ENCODE assay signal across 21 cellular contexts in the genomic region with DNA sequence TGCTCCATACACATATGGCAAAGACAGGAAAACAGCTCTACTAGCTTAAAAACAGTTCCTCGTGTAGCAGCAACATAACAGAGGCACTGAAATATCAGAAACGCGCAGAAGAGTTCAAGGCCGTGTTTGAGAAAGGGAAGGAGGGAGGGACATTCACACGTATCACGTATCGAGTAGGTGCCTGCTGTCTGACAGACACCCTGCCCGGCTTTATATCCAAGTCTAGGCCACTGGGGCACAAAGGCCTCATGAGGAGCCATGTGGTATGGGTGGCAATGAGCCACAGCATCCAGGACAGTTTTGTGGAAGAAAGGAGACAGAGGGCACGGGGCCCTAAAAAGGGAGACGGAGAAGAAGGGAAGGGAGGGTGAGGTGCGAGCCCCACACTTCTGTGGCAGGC. TPM values are rescaled to one million over a fixed set of nuclear protein-coding genes. Genes with fewer than 3 reads are reported as not detected.
A peak's percentile ranks its signal among the peaks of the same experiment; 100 is the strongest.
DNase-seq lines count a peak whose midpoint lies in the region; ATAC-seq and TF ChIP-seq lines count a peak whose summit lies in the region.
"Had no signal": no experiment of that assay in that cellular context is flagged by ENCODE, and none has a peak within 500 bp of the region (broad histone marks: within the 10 kb centered on the region; RNA-seq: fewer than 3 reads in every experiment).

No MANE protein-coding gene starts in this region.

- no peak for TF ChIP-seq EP300 in ovary (IDR thresholded peaks at IDR 0.05)

- TF ChIP-seq POLR2A in ovary (IDR thresholded peaks at IDR 0.05), result no peak

- no peaks in the 10 kb centered on the region for H3K9me3 Mint-ChIP-seq in activated CD8-positive, alpha-beta T cell treated with anti-CD3 and anti-CD28 coated beads, Interleukin-2, amount 10 ng/mL, durations not matched to agents 7 days and 5 days (ENCODE audit: insufficient read depth)
- H3K9me3 Mint-ChIP-seq in activated CD8-positive, alpha-beta T cell treated with anti-CD3 and anti-CD28 coated beads for 36 hours, result no peaks in the 10 kb centered on the region
- H3K9me3 Mint-ChIP-seq in T-cell, result no peaks in the 10 kb centered on the region
- peaks cover 5% of the 10 kb centered on the region for H3K9me3 Mint-ChIP-seq in glutamatergic neuron (ENCODE audit: unreplicated experiment)
- H3K9me3 Mint-ChIP-seq: IgD-negative memory B cell had no signal

- intact Hi-C loops in activated CD8-positive, alpha-beta T cell treated with anti-CD3 and anti-CD28 coated beads for 36 hours (cut with micrococcal nuclease), result no loop called here
- intact Hi-C loops in ovary (cut with DNase I), result loop anchor here in 1 of 4 donors (5.0 kb wide), 1 partner anchor 51 kb away; a partner anchor contains a TSS
- intact Hi-C loops in mucosa of descending colon (cut with DNase I, micrococcal nuclease), result no loop called here

- POLR2A ChIA-PET in activated CD8-positive, alpha-beta T cell treated with anti-CD3 and anti-CD28 coated beads, Interleukin-2, amount 10 ng/mL, durations not matched to agents 7 days and 5 days (lab: Charles Lee), result no interaction called here
- POLR2A ChIA-PET in activated CD8-positive, alpha-beta T cell treated with anti-CD3 and anti-CD28 coated beads for 36 hours (lab: Charles Lee), result interaction anchor here (1.0 kb wide), 1 partner anchor 299 kb away, joined by 3 read pairs; no protein-coding TSS in a partner anchor
- POLR2A ChIA-PET in T-cell (lab: Charles Lee), result no interaction called here

- H3K27me3 ChIP-seq in BLaER1 (no peaks in the 10 kb centered on the region), ovary (no peaks in the 10 kb centered on the region)

- H3K4me3 ChIP-seq in BLaER1 (no peak overlapping the region), ovary (no peak overlapping the region), mucosa of descending colon (no peak overlapping the region)

- H3K27ac ChIP-seq in BLaER1 (no peak overlapping the region), ovary (peak overlapping the region; percentile 91 to 92)
- H3K27ac ChIP-seq: KMS-11 had no signal

- TF ChIP-seq CTCF in activated CD8-positive, alpha-beta T cell treated with anti-CD3 and anti-CD28 coated beads for 36 hours (IDR thresholded peaks at IDR 0.05), result no peak
- no peak for TF ChIP-seq CTCF in ovary (IDR thresholded peaks at IDR 0.05)
- TF ChIP-seq CTCF in mucosa of descending colon (IDR thresholded peaks at IDR 0.05), result no peak
- TF ChIP-seq CTCF in glutamatergic neuron (IDR thresholded peaks at IDR 0.05; ENCODE audit: partially characterized antibody, unreplicated experiment), result no peak

- H3K4me2 ChIP-seq in BLaER1, result peak overlapping the region; percentile 95
- H3K4me2 ChIP-seq: KMS-11 had no signal

- CTCF ChIA-PET in activated CD8-positive, alpha-beta T cell treated with anti-CD3 and anti-CD28 coated beads, Interleukin-2, amount 10 ng/mL, durations not matched to agents 7 days and 5 days (lab: Charles Lee), result interaction anchor here (1.5 kb wide), 1 partner anchor 118 kb away, joined by 5 read pairs; no protein-coding TSS in a partner anchor
- CTCF ChIA-PET in activated CD8-positive, alpha-beta T cell treated with anti-CD3 and anti-CD28 coated beads for 36 hours (lab: Charles Lee), result interaction anchor here (0.9 to 2.3 kb wide), 5 partner anchors 9 to 118 kb away, joined by 3 to 7 read pairs (median 3); no protein-coding TSS in a partner anchor
- CTCF ChIA-PET in T-cell (lab: Charles Lee), result no interaction called here

- H3K4me3 Mint-ChIP-seq in activated CD8-positive, alpha-beta T cell treated with anti-CD3 and anti-CD28 coated beads, Interleukin-2, amount 10 ng/mL, durations not matched to agents 7 days and 5 days, result no peak overlapping the region
- no peak overlapping the region for H3K4me3 Mint-ChIP-seq in activated CD8-positive, alpha-beta T cell treated with anti-CD3 and anti-CD28 coated beads for 36 hours
- H3K4me3 Mint-ChIP-seq in T-cell (peak overlapping the region in 1 of 3 donors; percentile 54), glutamatergic neuron (ENCODE audit: unreplicated experiment) (no peak overlapping the region)

- H3K9me3 ChIP-seq in BLaER1 (no peaks in the 10 kb centered on the region), ovary (no peaks in the 10 kb centered on the region), mucosa of descending colon (no peaks in the 10 kb centered on the region)

- WGBS in ovary, 3 donors, result 18 to 45% (median 40%) methylated on average over 11 of the region's 11 CpGs

- H3K4me1 Mint-ChIP-seq in activated CD8-positive, alpha-beta T cell treated with anti-CD3 and anti-CD28 coated beads, Interleukin-2, amount 10 ng/mL, durations not matched to agents 7 days and 5 days (ENCODE audit: low read depth), result peaks cover 32% of the 10 kb centered on the region
- peaks cover 48% of the 10 kb centered on the region for H3K4me1 Mint-ChIP-seq in activated CD8-positive, alpha-beta T cell treated with anti-CD3 and anti-CD28 coated beads for 36 hours (ENCODE audit: low read depth)
- H3K4me1 Mint-ChIP-seq in T-cell, result peaks cover 53 to 64% (median 55%) of the 10 kb centered on the region in 3 donors
- H3K4me1 Mint-ChIP-seq in glutamatergic neuron (ENCODE audit: low read depth, unreplicated experiment), result peaks cover 4% of the 10 kb centered on the region

- no peaks in the 10 kb centered on the region for H4K20me1 ChIP-seq in BLaER1

- DNase-seq in activated CD8-positive, alpha-beta T cell treated with anti-CD3 and anti-CD28 coated beads, Interleukin-2, amount 10 ng/mL, durations not matched to agents 7 days and 5 days, result no peak
- DNase-seq in activated CD8-positive, alpha-beta T cell treated with anti-CD3 and anti-CD28 coated beads for 36 hours, result no peak
- DNase-seq in T-cell (no peak), ovary (peak; percentile 62 to 72 (median 71)), mucosa of descending colon (no peak), glutamatergic neuron (no peak)
- DNase-seq: 8988T, ACHN, Calu3, DMS79 treated with DMSO at 0.1 percent for 48 hours, GF-D8, MM.1S, NCI-H2029, NCI-H446 treated with DMSO at 0.1 percent for 48 hours, NCI-H526, RPMI8226, SHP77 had no signal

- H3K36me3 Mint-ChIP-seq in activated CD8-positive, alpha-beta T cell treated with anti-CD3 and anti-CD28 coated beads, Interleukin-2, amount 10 ng/mL, durations not matched to agents 7 days and 5 days (ENCODE audit: low read depth), result no peaks in the 10 kb centered on the region
- H3K36me3 Mint-ChIP-seq in activated CD8-positive, alpha-beta T cell treated with anti-CD3 and anti-CD28 coated beads for 36 hours (ENCODE audit: low read depth), result no peaks in the 10 kb centered on the region
- H3K36me3 Mint-ChIP-seq in T-cell (no peaks in the 10 kb centered on the region), glutamatergic neuron (ENCODE audit: unreplicated experiment) (no peaks in the 10 kb centered on the region)
- H3K36me3 Mint-ChIP-seq: IgD-negative memory B cell had no signal

- peaks cover 3% of the 10 kb centered on the region for H3K27me3 Mint-ChIP-seq in activated CD8-positive, alpha-beta T cell treated with anti-CD3 and anti-CD28 coated beads, Interleukin-2, amount 10 ng/mL, durations not matched to agents 7 days and 5 days (ENCODE audit: low read depth)
- H3K27me3 Mint-ChIP-seq in activated CD8-positive, alpha-beta T cell treated with anti-CD3 and anti-CD28 coated beads for 36 hours, result no peaks in the 10 kb centered on the region
- H3K27me3 Mint-ChIP-seq in T-cell (no peaks in the 10 kb centered on the region), glutamatergic neuron (ENCODE audit: unreplicated experiment) (peaks cover 2% of the 10 kb centered on the region)

- no peak for ATAC-seq in activated CD8-positive, alpha-beta T cell treated with anti-CD3 and anti-CD28 coated beads, Interleukin-2, amount 10 ng/mL, durations not matched to agents 7 days and 5 days
- ATAC-seq in activated CD8-positive, alpha-beta T cell treated with anti-CD3 and anti-CD28 coated beads for 36 hours, result no peak
- no peak for ATAC-seq in T-cell (replicated peaks in 1 of 4)
- no peak for ATAC-seq in mucosa of descending colon
- ATAC-seq: HCT116 had no signal

- peak overlapping the region; percentile 60 for H3K27ac Mint-ChIP-seq in activated CD8-positive, alpha-beta T cell treated with anti-CD3 and anti-CD28 coated beads, Interleukin-2, amount 10 ng/mL, durations not matched to agents 7 days and 5 days
- no peak overlapping the region for H3K27ac Mint-ChIP-seq in activated CD8-positive, alpha-beta T cell treated with anti-CD3 and anti-CD28 coated beads for 36 hours
- H3K27ac Mint-ChIP-seq in T-cell (peak overlapping the region; percentile 76 to 93), glutamatergic neuron (ENCODE audit: unreplicated experiment) (no peak overlapping the region)

- H3K36me3 ChIP-seq in BLaER1 (no peaks in the 10 kb centered on the region), ovary (no peaks in the 10 kb centered on the region), mucosa of descending colon (ENCODE audit: low read depth) (no peaks in the 10 kb centered on the region)

- no peak overlapping the region for H3K9ac ChIP-seq in BLaER1
- H3K9ac ChIP-seq: KMS-11 had no signal

- peaks cover 91% of the 10 kb centered on the region for H3K4me1 ChIP-seq in BLaER1
- H3K4me1 ChIP-seq in ovary (ENCODE audit: insufficient read depth), result peaks cover 34% of the 10 kb centered on the region
- H3K4me1 ChIP-seq in mucosa of descending colon (ENCODE audit: low read depth), result no peaks in the 10 kb centered on the region

RNA-seq across cellular contexts. Expression of a gene that starts 50.3 kb away (rescaled TPM):
- 1 to 10 TPM; 3.3 to 3.9 TPM for total RNA-seq in activated CD8-positive, alpha-beta T cell treated with anti-CD3 and anti-CD28 coated beads, Interleukin-2, amount 10 ng/mL, durations not matched to agents 7 days and 5 days
- total RNA-seq in activated CD8-positive, alpha-beta T cell treated with anti-CD3 and anti-CD28 coated beads for 36 hours, result 1 to 10 TPM; 1.7 to 2.4 TPM
- total RNA-seq in T-cell (10 to 100 TPM in 3 of 5 donors, 1 to 10 TPM in 2; 6.3 to 74.9 (median 13.9) TPM), ovary (10 to 100 TPM; 14.0 to 58.6 (median 32.3) TPM), mucosa of descending colon (10 to 100 TPM in 1 of 3 donors, 1 to 10 TPM in 2; 2.4 to 10.9 (median 5.6) TPM), glutamatergic neuron (ENCODE audit: unreplicated experiment) (not detected)
- 10 to 100 TPM; 11.6 to 35.4 TPM for polyA plus RNA-seq in ovary
- polyA plus RNA-seq: IgD-negative memory B cell had no signal

Comparison
In these comparisons a context has a peak if more than half of its experiments do, and no peak if none do; other contexts are left out.
1. H3K27ac Mint-ChIP-seq: peak in activated CD8-positive, alpha-beta T cell treated with anti-CD3 and anti-CD28 coated beads, Interleukin-2, amount 10 ng/mL, durations not matched to agents 7 days and 5 days (single experiment) and T-cell (2 of 2); none in activated CD8-positive, alpha-beta T cell treated with anti-CD3 and anti-CD28 coated beads for 36 hours (single experiment) and glutamatergic neuron (single experiment).
2. DNase-seq: peak in ovary (5 of 5); none in activated CD8-positive, alpha-beta T cell treated with anti-CD3 and anti-CD28 coated beads, Interleukin-2, amount 10 ng/mL, durations not matched to agents 7 days and 5 days (single experiment), activated CD8-positive, alpha-beta T cell treated with anti-CD3 and anti-CD28 coated beads for 36 hours (single experiment), T-cell (0 of 34), mucosa of descending colon (0 of 3) and glutamatergic neuron (single experiment).
3. CTCF ChIA-PET loops: an anchor here in activated CD8-positive, alpha-beta T cell treated with anti-CD3 and anti-CD28 coated beads, Interleukin-2, amount 10 ng/mL, durations not matched to agents 7 days and 5 days (1.5 kb wide) and activated CD8-positive, alpha-beta T cell treated with anti-CD3 and anti-CD28 coated beads for 36 hours (0.9 to 2.3 kb wide); none called in T-cell.